Comparison of ENCODE assay signal across 8 cellular contexts in genomic region chr3:177284383-177284881, GRCh38.
DNase-seq lines count a peak whose midpoint lies in the region; ATAC-seq and TF ChIP-seq lines count a peak whose summit lies in the region.

No MANE protein-coding gene starts in this region.

- H3K4me3 Mint-ChIP-seq in osteocyte (ENCODE audit: unreplicated experiment): no peak overlapping the region

- CTCF ChIA-PET in AG04450 (lab: Charles Lee): no interaction called here

- no peaks in the 10 kb centered on the region for H3K27me3 ChIP-seq in AG04450 (ENCODE audit: control insufficient read depth, insufficient read depth, low read length)

- H3K9me3 Mint-ChIP-seq in osteocyte (ENCODE audit: unreplicated experiment): no peaks in the 10 kb centered on the region

- H3K27ac ChIP-seq in AG04450 (ENCODE audit: low read depth, low read length) (peak overlapping the region; percentile 70), epithelial cell of prostate (peak overlapping the region; percentile 87)

- no peaks in the 10 kb centered on the region for H3K27me3 Mint-ChIP-seq in osteocyte (ENCODE audit: unreplicated experiment)

- no peaks in the 10 kb centered on the region for H3K36me3 Mint-ChIP-seq in osteocyte (ENCODE audit: unreplicated experiment)

- DNase-seq in AG04450 (ENCODE audit: low read depth, low spot score): no peak
- DNase-seq in KBM-7: peak; percentile 87
- peak; percentile 89 for DNase-seq in SKM-1 treated with dmso at 0.1 percent for 144 hours (lab: John Stamatoyannopoulos, UW; ENCODE audit: unreplicated experiment)
- DNase-seq in epithelial cell of prostate (ENCODE audit: low read depth, low spot score): no peak
- DNase-seq in osteocyte (ENCODE audit: extremely low spot score, unreplicated experiment): no peak
- DNase-seq in mesenteric fat pad (ENCODE audit: low spot score): no peak
- DNase-seq in G401 (ENCODE audit: low spot score): no peak

- H3K4me1 Mint-ChIP-seq in osteocyte (ENCODE audit: unreplicated experiment): peaks cover 18% of the 10 kb centered on the region

- in situ Hi-C loops in KBM-7 (cut with MboI; ENCODE audit: low pct_unique_long_range_greater_than_20kb, low sequenced_read_pairs) (no loop called here), G401 (cut with HindIII; ENCODE audit: low sequenced_read_pairs) (no loop called here)

- no peak for ATAC-seq in GM19452 (IDR thresholded peaks at IDR 0.05; ENCODE audit: unreplicated experiment)

- no peaks in the 10 kb centered on the region; the same call in 1 of the 2 replicates for H3K9me3 ChIP-seq in AG04450 (ENCODE audit: control insufficient read depth, insufficient read depth, low read length)

- H3K4me3 ChIP-seq in AG04450 (ENCODE audit: low read depth, low read length): no peak overlapping the region

- H3K27ac Mint-ChIP-seq in osteocyte (ENCODE audit: unreplicated experiment): peak overlapping the region; percentile 50

- TF ChIP-seq CTCF in AG04450 (IDR thresholded peaks at IDR 0.05; ENCODE audit: low read depth, low read length) (0 out of 2 replicates have a peak, but pooled peaks have one; percentile 11), osteocyte (IDR thresholded peaks at IDR 0.05) (peak; percentile 15)

- POLR2A ChIA-PET in AG04450 (lab: Yijun Ruan, JAX): interaction anchor here (0.5 to 0.8 kb wide), 2 partner anchors 29 to 73 kb away, joined by 3 read pairs; no protein-coding TSS in a partner anchor

Comparison
In these comparisons a context has a peak if more than half of its experiments do, and no peak if none do; other contexts are left out.
1. DNase-seq: peak in KBM-7 (single experiment) and SKM-1 treated with dmso at 0.1 percent for 144 hours (single experiment); none in AG04450 (single experiment), epithelial cell of prostate (single experiment), osteocyte (single experiment), mesenteric fat pad (single experiment) and G401 (single experiment).